In the genomic region with DNA sequence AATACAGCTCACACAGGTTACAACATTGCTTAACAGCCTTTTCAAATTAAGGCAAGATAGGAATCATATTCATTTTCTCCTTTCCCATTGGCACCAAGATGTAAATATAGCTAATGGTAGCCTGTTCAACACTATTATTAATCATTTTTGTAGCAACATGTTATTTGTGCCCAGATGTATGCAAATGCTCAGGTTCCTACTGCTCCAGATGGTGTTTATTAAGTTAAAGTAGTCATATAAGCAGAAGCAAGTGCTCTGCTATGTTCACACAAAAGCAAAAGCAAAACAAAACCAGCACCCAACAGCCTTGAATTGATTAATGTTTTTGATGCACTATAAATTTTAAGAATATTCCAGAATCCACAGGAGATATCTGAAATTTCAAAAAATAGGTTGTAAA, we compare ENCODE assay signal across 17 cellular contexts.
"Had no signal": no experiment of that assay in that cellular context is flagged by ENCODE, and none has a peak within 500 bp of the region (broad histone marks: within the 10 kb centered on the region; RNA-seq: fewer than 3 reads in every experiment).

No MANE protein-coding gene starts in this region.

- H3K79me2 ChIP-seq: parathyroid adenoma had no signal

- H3K27ac ChIP-seq: heart left ventricle, parathyroid adenoma, prostate gland, right lobe of liver, tibial artery, upper lobe of left lung, uterus had no signal

- ATAC-seq: heart left ventricle; left lobe of liver; naive thymus-derived CD4-positive, alpha-beta T cell; right lobe of liver; stimulated activated memory B cell treated with anti-CD40 and anti-IgM and Interleukin-4, amounts not matched to agents 10 μg/mL and 1 μg/mL and 100 μg/mL, for 72 hours had no signal

- H3K9me3 ChIP-seq: heart left ventricle, prostate gland, right lobe of liver, tibial artery, upper lobe of left lung, uterus had no signal

- H3K4me3 ChIP-seq: heart left ventricle, prostate gland, right lobe of liver, tibial artery, upper lobe of left lung, uterus had no signal

- H3K4me1 Mint-ChIP-seq: naive thymus-derived CD4-positive, alpha-beta T cell; nephron progenitor cell; stimulated activated memory B cell treated with anti-CD40 and anti-IgM and Interleukin-4, amounts not matched to agents 10 μg/mL and 1 μg/mL and 100 μg/mL, for 72 hours had no signal

- H3K9ac ChIP-seq: parathyroid adenoma had no signal

- H3K4me1 ChIP-seq: heart left ventricle, parathyroid adenoma, prostate gland, right lobe of liver, tibial artery, upper lobe of left lung, uterus had no signal

- H3K27me3 ChIP-seq: heart left ventricle, right lobe of liver, tibial artery, upper lobe of left lung, uterus had no signal

- H3K27ac Mint-ChIP-seq: naive thymus-derived CD4-positive, alpha-beta T cell; nephron progenitor cell; stimulated activated memory B cell treated with anti-CD40 and anti-IgM and Interleukin-4, amounts not matched to agents 10 μg/mL and 1 μg/mL and 100 μg/mL, for 72 hours; stimulated activated naive CD8-positive, alpha-beta T cell treated with anti-CD3 and anti-CD28 coated beads, Interleukin-15, Interleukin-2, amounts not matched to agents 100 ng/mL and 50 ng/mL, for 24 hours had no signal

- H3K4me3 Mint-ChIP-seq: naive thymus-derived CD4-positive, alpha-beta T cell; nephron progenitor cell; stimulated activated memory B cell treated with anti-CD40 and anti-IgM and Interleukin-4, amounts not matched to agents 10 μg/mL and 1 μg/mL and 100 μg/mL, for 72 hours; stimulated activated naive CD8-positive, alpha-beta T cell treated with anti-CD3 and anti-CD28 coated beads, Interleukin-15, Interleukin-2, amounts not matched to agents 100 ng/mL and 50 ng/mL, for 24 hours had no signal

- DNase-seq: dermis blood vessel endothelial cell; heart left ventricle; hypothalamus; mammary epithelial cell; naive thymus-derived CD4-positive, alpha-beta T cell; nephron progenitor cell; right lobe of liver; stimulated activated CD4-positive, alpha-beta T cell treated with anti-CD3 and anti-CD28 coated beads, Interleukin-4, amount 100 ng/mL, for 1 hour; stimulated activated CD8-positive, alpha-beta memory T cell treated with anti-CD3 and anti-CD28 coated beads, Interleukin-4, amount 100 ng/mL, for 48 hours; tibial artery; upper lobe of left lung; uterus had no signal

- H3K36me3 ChIP-seq: heart left ventricle, prostate gland, right lobe of liver, tibial artery, upper lobe of left lung, uterus had no signal

- H3K36me3 Mint-ChIP-seq: naive thymus-derived CD4-positive, alpha-beta T cell; stimulated activated memory B cell treated with anti-CD40 and anti-IgM and Interleukin-4, amounts not matched to agents 10 μg/mL and 1 μg/mL and 100 μg/mL, for 72 hours had no signal

- H3K9me3 Mint-ChIP-seq: nephron progenitor cell; stimulated activated naive CD8-positive, alpha-beta T cell treated with anti-CD3 and anti-CD28 coated beads, Interleukin-15, Interleukin-2, amounts not matched to agents 100 ng/mL and 50 ng/mL, for 24 hours had no signal

- H2AFZ ChIP-seq: parathyroid adenoma had no signal
